In genomic region chr14:90652626-90653025, GRCh38 we compare ENCODE assay signal across 21 cellular contexts.
DNase-seq lines count a peak whose midpoint lies in the region; ATAC-seq lines count a peak whose summit lies in the region.
"Had no signal": no experiment of that assay in that cellular context is flagged by ENCODE, and none has a peak within 500 bp of the region (broad histone marks: within the 10 kb centered on the region; RNA-seq: fewer than 3 reads in every experiment).

No MANE protein-coding gene starts in this region.

- no peak for ATAC-seq in HG02678 (IDR thresholded peaks at IDR 0.05; ENCODE audit: unreplicated experiment)
- ATAC-seq: GM12878 had no signal

- peaks cover 2% of the 10 kb centered on the region for H3K27me3 Mint-ChIP-seq in activated CD4-positive, alpha-beta memory T cell treated with anti-CD3 and anti-CD28 coated beads for 36 hours
- H3K27me3 Mint-ChIP-seq: CD4-positive, CD25-positive, alpha-beta regulatory T cell; CD8-positive, alpha-beta memory T cell had no signal

- H3K4me3 Mint-ChIP-seq in activated CD4-positive, alpha-beta memory T cell treated with anti-CD3 and anti-CD28 coated beads for 36 hours = no peak overlapping the region
- H3K4me3 Mint-ChIP-seq: CD4-positive, CD25-positive, alpha-beta regulatory T cell; CD8-positive, alpha-beta memory T cell; H9 had no signal

- POLR2A ChIA-PET in activated CD4-positive, alpha-beta memory T cell treated with anti-CD3 and anti-CD28 coated beads for 36 hours (lab: Charles Lee) = no interaction called here

- no peaks in the 10 kb centered on the region for H3K36me3 Mint-ChIP-seq in activated CD4-positive, alpha-beta memory T cell treated with anti-CD3 and anti-CD28 coated beads for 36 hours
- H3K36me3 Mint-ChIP-seq: CD8-positive, alpha-beta memory T cell had no signal

- CTCF ChIA-PET in activated CD4-positive, alpha-beta memory T cell treated with anti-CD3 and anti-CD28 coated beads for 36 hours (lab: Charles Lee) = no interaction called here

- peak; percentile 71 for DNase-seq in putamen (ENCODE audit: low spot score)
- DNase-seq in activated CD4-positive, alpha-beta memory T cell treated with anti-CD3 and anti-CD28 coated beads for 36 hours = no peak
- DNase-seq in islet precursor cell = no peak
- no peak for DNase-seq in stimulated activated CD4-positive, alpha-beta T cell treated with anti-CD3 and anti-CD28 coated beads, Interleukin-4, amount 100 ng/mL, for 24 hours
- DNase-seq: ACHN; BE2C; C1 segment of cervical spinal cord; CD4-positive, CD25-positive, alpha-beta regulatory T cell; CD8-positive, alpha-beta memory T cell; COR-L47; DMS 273 treated with DMSO at 0.1 percent for 48 hours; DMS53; DND-41; EL; GOT3; H9; IMR-90 had no signal

- H3K27ac ChIP-seq in cingulate gyrus (ENCODE audit: low read depth, low read length) = peak overlapping the region; percentile 61
- H3K27ac ChIP-seq in layer of hippocampus (ENCODE audit: low read depth, low read length) = peak overlapping the region; percentile 3

- no peak overlapping the region for H3K27ac Mint-ChIP-seq in activated CD4-positive, alpha-beta memory T cell treated with anti-CD3 and anti-CD28 coated beads for 36 hours
- H3K27ac Mint-ChIP-seq: CD4-positive, CD25-positive, alpha-beta regulatory T cell; CD8-positive, alpha-beta memory T cell had no signal

- no peaks in the 10 kb centered on the region for H3K9me3 Mint-ChIP-seq in activated CD4-positive, alpha-beta memory T cell treated with anti-CD3 and anti-CD28 coated beads for 36 hours
- H3K9me3 Mint-ChIP-seq: CD4-positive, CD25-positive, alpha-beta regulatory T cell; CD8-positive, alpha-beta memory T cell; H9 had no signal

- no peaks in the 10 kb centered on the region for H3K27me3 ChIP-seq in layer of hippocampus (ENCODE audit: control insufficient read depth, insufficient read depth, low read length)
- H3K27me3 ChIP-seq: BE2C had no signal

- intact Hi-C loops in activated CD4-positive, alpha-beta memory T cell treated with anti-CD3 and anti-CD28 coated beads for 36 hours (cut with micrococcal nuclease) = no loop called here

- no peaks in the 10 kb centered on the region for H3K4me1 Mint-ChIP-seq in activated CD4-positive, alpha-beta memory T cell treated with anti-CD3 and anti-CD28 coated beads for 36 hours (ENCODE audit: low read depth)
- H3K4me1 Mint-ChIP-seq: CD8-positive, alpha-beta memory T cell had no signal
